Comparison of ENCODE assay signal across 2 cellular contexts in the genomic region with DNA sequence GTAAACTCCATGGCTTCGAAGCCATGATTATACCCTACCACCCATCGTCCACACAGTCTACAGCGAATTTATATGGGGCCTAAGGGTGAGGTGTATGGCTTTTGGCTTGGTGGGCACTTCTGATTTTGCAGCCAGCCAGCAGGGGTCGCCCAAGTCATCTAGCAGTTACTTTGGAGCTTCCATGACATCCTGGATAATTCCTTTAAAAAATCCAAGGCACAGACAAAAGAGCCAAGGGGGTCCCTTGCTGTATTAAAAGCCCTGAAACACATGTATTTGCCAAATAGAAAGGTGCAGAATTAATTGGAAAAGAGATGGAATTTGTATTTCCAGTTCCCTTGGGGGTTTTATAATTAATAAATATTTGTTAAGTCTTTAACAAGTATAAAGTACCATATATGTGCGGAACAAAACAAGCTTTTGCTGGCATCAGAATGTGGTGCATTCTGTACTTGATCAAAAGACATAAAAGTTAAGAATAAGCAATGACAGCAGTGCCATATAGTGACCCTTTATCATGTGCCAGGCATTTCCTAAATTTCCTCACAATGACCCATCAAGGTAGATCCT.
TF ChIP-seq lines count a peak whose summit lies in the region.

No MANE protein-coding gene starts in this region.

TF ChIP-seq in SK-N-SH treated with all-trans-retinoic acid at 6 μM for 48 hours, 23 proteins besides CTCF, POLR2A, EP300 and RAD21:
- TF ChIP-seq, protein P1, sequence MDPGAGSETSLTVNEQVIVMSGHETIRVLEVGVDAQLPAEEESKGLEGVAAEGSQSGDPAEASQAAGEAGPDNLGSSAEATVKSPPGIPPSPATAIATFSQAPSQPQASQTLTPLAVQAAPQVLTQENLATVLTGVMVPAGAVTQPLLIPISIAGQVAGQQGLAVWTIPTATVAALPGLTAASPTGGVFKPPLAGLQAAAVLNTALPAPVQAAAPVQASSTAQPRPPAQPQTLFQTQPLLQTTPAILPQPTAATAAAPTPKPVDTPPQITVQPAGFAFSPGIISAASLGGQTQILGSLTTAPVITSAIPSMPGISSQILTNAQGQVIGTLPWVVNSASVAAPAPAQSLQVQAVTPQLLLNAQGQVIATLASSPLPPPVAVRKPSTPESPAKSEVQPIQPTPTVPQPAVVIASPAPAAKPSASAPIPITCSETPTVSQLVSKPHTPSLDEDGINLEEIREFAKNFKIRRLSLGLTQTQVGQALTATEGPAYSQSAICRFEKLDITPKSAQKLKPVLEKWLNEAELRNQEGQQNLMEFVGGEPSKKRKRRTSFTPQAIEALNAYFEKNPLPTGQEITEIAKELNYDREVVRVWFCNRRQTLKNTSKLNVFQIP (CRISPR knock-in tag; IDR thresholded peaks at IDR 0.05; ENCODE audit: borderline replicate concordance, low read depth) = no peak
- TF ChIP-seq ARNTL (CRISPR knock-in tag; IDR thresholded peaks at IDR 0.05; ENCODE audit: borderline replicate concordance, low read depth) (no peak), ZNF565 (CRISPR knock-in tag; conservative IDR thresholded peaks at IDR 0.05; ENCODE audit: low read depth) (no peak)

TF ChIP-seq in H1, 55 proteins besides CTCF, POLR2A, EP300 and RAD21:
- TF ChIP-seq CHD2 (IDR thresholded peaks at IDR 0.05; ENCODE audit: low read length) (no peak), PHF8 (conservative IDR thresholded peaks at IDR 0.05; ENCODE audit: low read depth, low read length) (no peak), BRCA1 (IDR thresholded peaks at IDR 0.05; ENCODE audit: low read depth, low read length) (0 out of 2 replicates have a peak, but pooled peaks have one; percentile 6), MAFK (IDR thresholded peaks at IDR 0.05; ENCODE audit: low read depth, low read length) (no peak), SP1 (IDR thresholded peaks at IDR 0.05; ENCODE audit: low read depth, low read length) (no peak), SIX5 (IDR thresholded peaks at IDR 0.05; ENCODE audit: low read depth, low read length) (no peak), YY1 (IDR thresholded peaks at IDR 0.05; ENCODE audit: low read depth, low read length) (peak; percentile 77), BCL11A (IDR thresholded peaks at IDR 0.05; ENCODE audit: low read depth in 2 of 2, low read length in 2 of 2) (no peak), RFX5 (IDR thresholded peaks at IDR 0.05; ENCODE audit: borderline replicate concordance, low read depth, low read length) (no peak), CTBP2 (IDR thresholded peaks at IDR 0.05; ENCODE audit: borderline replicate concordance, insufficient read depth, insufficient read length, low read length) (no peak)
- TF ChIP-seq, protein P2, sequence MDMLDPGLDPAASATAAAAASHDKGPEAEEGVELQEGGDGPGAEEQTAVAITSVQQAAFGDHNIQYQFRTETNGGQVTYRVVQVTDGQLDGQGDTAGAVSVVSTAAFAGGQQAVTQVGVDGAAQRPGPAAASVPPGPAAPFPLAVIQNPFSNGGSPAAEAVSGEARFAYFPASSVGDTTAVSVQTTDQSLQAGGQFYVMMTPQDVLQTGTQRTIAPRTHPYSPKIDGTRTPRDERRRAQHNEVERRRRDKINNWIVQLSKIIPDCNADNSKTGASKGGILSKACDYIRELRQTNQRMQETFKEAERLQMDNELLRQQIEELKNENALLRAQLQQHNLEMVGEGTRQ (IDR thresholded peaks at IDR 0.05; ENCODE audit: low read length) = no peak
- TF ChIP-seq, protein P3, sequence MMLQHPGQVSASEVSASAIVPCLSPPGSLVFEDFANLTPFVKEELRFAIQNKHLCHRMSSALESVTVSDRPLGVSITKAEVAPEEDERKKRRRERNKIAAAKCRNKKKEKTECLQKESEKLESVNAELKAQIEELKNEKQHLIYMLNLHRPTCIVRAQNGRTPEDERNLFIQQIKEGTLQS (IDR thresholded peaks at IDR 0.05; ENCODE audit: insufficient read depth, low read depth, low read length) = no peak
TF ChIP-seq in H1: peak in this region for 2.
